10 cellular contexts compared by ENCODE assay signal in genomic region chr7:139708541-139708940, GRCh38.
DNase-seq lines count a peak whose midpoint lies in the region; ATAC-seq and TF ChIP-seq lines count a peak whose summit lies in the region.
"Had no signal": no experiment of that assay in that cellular context is flagged by ENCODE, and none has a peak within 500 bp of the region (broad histone marks: within the 10 kb centered on the region; RNA-seq: fewer than 3 reads in every experiment).

No MANE protein-coding gene starts in this region.

- no peaks in the 10 kb centered on the region for H3K27me3 Mint-ChIP-seq in activated CD4-positive, alpha-beta memory T cell treated with anti-CD3 and anti-CD28 coated beads, Interleukin-2, amount 10 ng/mL, durations not matched to agents 7 days and 5 days

- H3K4me3 ChIP-seq in left ventricle myocardium inferior (no peak overlapping the region), right cardiac atrium (ENCODE audit: low read length) (no peak overlapping the region)

- no peaks in the 10 kb centered on the region for H3K9me3 Mint-ChIP-seq in activated CD4-positive, alpha-beta memory T cell treated with anti-CD3 and anti-CD28 coated beads, Interleukin-2, amount 10 ng/mL, durations not matched to agents 7 days and 5 days

- H3K9me3 ChIP-seq in left ventricle myocardium inferior (replicated peaks) (no peaks in the 10 kb centered on the region), right cardiac atrium (ENCODE audit: control insufficient read depth, low read length) (no peaks in the 10 kb centered on the region)

- H3K27me3 ChIP-seq in left ventricle myocardium inferior (ENCODE audit: low read depth), result no peaks in the 10 kb centered on the region
- H3K27me3 ChIP-seq in right cardiac atrium (ENCODE audit: control insufficient read depth, insufficient read depth), result no peaks in the 10 kb centered on the region

- H3K4me1 ChIP-seq in left ventricle myocardium inferior, result peaks cover 93% of the 10 kb centered on the region
- H3K4me1 ChIP-seq in right cardiac atrium (ENCODE audit: control insufficient read depth, insufficient read depth, low read length), result peaks cover 30% of the 10 kb centered on the region

- H3K4me1 Mint-ChIP-seq in activated CD4-positive, alpha-beta memory T cell treated with anti-CD3 and anti-CD28 coated beads, Interleukin-2, amount 10 ng/mL, durations not matched to agents 7 days and 5 days, result peaks cover 6% of the 10 kb centered on the region

- ATAC-seq in right cardiac atrium, result no peak
- ATAC-seq in HG02798 (IDR thresholded peaks at IDR 0.05; ENCODE audit: poor library complexity, unreplicated experiment), result peak; percentile 82
- ATAC-seq in HG03571 (IDR thresholded peaks at IDR 0.05; ENCODE audit: unreplicated experiment), result peak; percentile 59

- peaks cover 12% of the 10 kb centered on the region for H3K36me3 Mint-ChIP-seq in activated CD4-positive, alpha-beta memory T cell treated with anti-CD3 and anti-CD28 coated beads, Interleukin-2, amount 10 ng/mL, durations not matched to agents 7 days and 5 days (ENCODE audit: low read depth)

- no peak for DNase-seq in left ventricle myocardium inferior
- no peak for DNase-seq in right cardiac atrium
- DNase-seq in activated CD4-positive, alpha-beta memory T cell treated with anti-CD3 and anti-CD28 coated beads, Interleukin-2, amount 10 ng/mL, durations not matched to agents 7 days and 5 days, result no peak
- DNase-seq in NCI-H2196 treated with DMSO at 0.1 percent for 48 hours (lab: John Stamatoyannopoulos, UW; ENCODE audit: unreplicated experiment), result no peak
- DNase-seq in GF-D8 (lab: John Stamatoyannopoulos, UW), result no peak
- no peak for DNase-seq in activated CD4-positive, alpha-beta T cell treated with anti-CD3 and anti-CD28 coated beads, Interleukin-2, amount 50 U/mL, for 4 hours
- DNase-seq: posterior cingulate gyrus had no signal

- POLR2A ChIA-PET in activated CD4-positive, alpha-beta memory T cell treated with anti-CD3 and anti-CD28 coated beads, Interleukin-2, amount 10 ng/mL, durations not matched to agents 7 days and 5 days (lab: Charles Lee), result no interaction called here

- intact Hi-C loops in left ventricle myocardium inferior (cut with micrococcal nuclease) (no loop called here), right cardiac atrium (cut with DNase I) (no loop called here)

- peaks cover 18% of the 10 kb centered on the region for H3K36me3 ChIP-seq in left ventricle myocardium inferior

- no peak overlapping the region for H3K27ac Mint-ChIP-seq in activated CD4-positive, alpha-beta memory T cell treated with anti-CD3 and anti-CD28 coated beads, Interleukin-2, amount 10 ng/mL, durations not matched to agents 7 days and 5 days

- H3K4me3 Mint-ChIP-seq in activated CD4-positive, alpha-beta memory T cell treated with anti-CD3 and anti-CD28 coated beads, Interleukin-2, amount 10 ng/mL, durations not matched to agents 7 days and 5 days, result no peak overlapping the region

- H3K27ac ChIP-seq in left ventricle myocardium inferior (replicated peaks), result peak overlapping the region; percentile 90
- no peak overlapping the region for H3K27ac ChIP-seq in right cardiac atrium (ENCODE audit: low read length)
- H3K27ac ChIP-seq: KMS-11 had no signal

- CTCF ChIA-PET in activated CD4-positive, alpha-beta memory T cell treated with anti-CD3 and anti-CD28 coated beads, Interleukin-2, amount 10 ng/mL, durations not matched to agents 7 days and 5 days (lab: Charles Lee), result interaction anchor here (1.9 kb wide), 1 partner anchor 63 kb away, joined by 6 read pairs; no protein-coding TSS in a partner anchor

- no peak for TF ChIP-seq CTCF in left ventricle myocardium inferior (IDR thresholded peaks at IDR 0.05; ENCODE audit: borderline replicate concordance)

- 83% methylated on average over 6 of the region's 6 CpGs for WGBS in right cardiac atrium

Comparison
In these comparisons a context has a peak if more than half of its experiments do, and no peak if none do; other contexts are left out.
1. ATAC-seq: peak in HG02798 (single experiment) and HG03571 (single experiment); none in right cardiac atrium (0 of 2).